Comparison of ENCODE assay signal across 8 cellular contexts in the genomic region with DNA sequence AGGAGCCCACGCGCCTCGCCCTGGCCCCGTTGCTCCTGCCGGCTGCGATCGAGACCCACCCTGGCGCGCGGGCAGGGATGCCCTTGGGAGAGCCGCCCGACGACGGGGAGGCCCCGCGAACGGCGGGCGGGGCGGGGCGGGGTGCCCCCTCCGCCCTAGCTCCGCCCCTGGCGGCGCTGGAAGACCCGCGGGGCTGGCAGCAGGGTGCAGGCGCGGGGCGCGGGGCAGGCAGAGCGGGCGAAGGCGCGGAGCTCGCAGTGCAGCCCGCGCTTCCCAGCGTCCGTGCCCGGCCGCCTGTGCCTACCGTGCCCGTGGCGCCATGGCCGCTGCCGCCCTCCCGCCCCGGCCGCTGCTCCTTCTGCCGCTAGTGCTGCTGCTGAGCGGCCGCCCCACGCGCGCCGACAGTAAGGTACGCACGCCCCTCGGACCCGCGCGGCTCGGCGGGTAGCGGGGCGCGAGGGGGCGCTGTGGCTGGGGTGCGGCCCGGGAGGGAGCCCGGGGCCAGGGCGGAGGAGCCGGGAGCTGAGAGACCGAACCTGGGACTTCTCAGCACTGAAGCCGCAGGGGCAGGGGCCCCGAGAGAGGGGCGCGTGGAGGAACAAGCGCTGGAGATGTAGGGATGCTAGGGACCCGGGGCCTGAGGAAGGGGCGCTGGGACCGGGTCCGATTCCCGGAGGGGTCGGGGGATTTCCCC. TPM values are rescaled to one million over a fixed set of nuclear protein-coding genes. Genes with fewer than 3 reads are reported as not detected.
DNase-seq lines count a peak whose midpoint lies in the region; ATAC-seq, FAIRE-seq and TF ChIP-seq lines count a peak whose summit lies in the region.

A gene (plus strand): TSS at position 182 of the 694 bp plus-strand sequence. CDS start 138 bp downstream, at position 320.

- H3K4me3 Mint-ChIP-seq in activated T-helper 17 cell treated with anti-CD3 and anti-CD28 coated beads, Interleukin-2, amount 50 U/mL, for 72 hours = peak within 1 kb of the TSS; percentile 62

- H3K9me3 ChIP-seq in heart right ventricle (no peaks in the 10 kb centered on the region), prostate gland (no peaks in the 10 kb centered on the region)

- TF ChIP-seq POLR2A in prostate gland (IDR thresholded peaks at IDR 0.05) = peak; percentile 44

- H3K36me3 ChIP-seq in heart right ventricle (no peaks in the 10 kb centered on the region), prostate gland (no peaks in the 10 kb centered on the region)

- peak; percentile 37 for DNase-seq in EH (ENCODE audit: low read depth)
- DNase-seq in KBM-7 = peak; percentile 47
- peak in 1 of 2 donors; percentile 47 for DNase-seq in heart right ventricle
- DNase-seq in prostate gland (ENCODE audit: low spot score) = no peak
- no peak for DNase-seq in NCI-H2107 treated with DMSO at 0.1 percent for 48 hours (lab: John Stamatoyannopoulos, UW; ENCODE audit: unreplicated experiment)
- no peak for DNase-seq in RCC 7860 (ENCODE audit: low spot score)
- DNase-seq in H4 (ENCODE audit: low spot score) = no peak

- H3K9me3 Mint-ChIP-seq in activated T-helper 17 cell treated with anti-CD3 and anti-CD28 coated beads, Interleukin-2, amount 50 U/mL, for 72 hours = no peaks in the 10 kb centered on the region

- 1% methylated on average over 77 to 86 of the region's 86 CpGs for WGBS in heart right ventricle, 2 donors
- WGBS in prostate gland = 2% methylated on average over 35 of the region's 86 CpGs

- peak in 8 of 9 donors; percentile 5 to 66 (median 48) for TF ChIP-seq CTCF in heart right ventricle (IDR thresholded peaks at IDR 0.05)
- peak in 3 of 4 experiments; percentile 16 to 63 (median 37) for TF ChIP-seq CTCF in prostate gland (IDR thresholded peaks at IDR 0.05)

- FAIRE-seq in RCC 7860 (lab: Jason Lieb, UNC) = no peak

- intact Hi-C loops in heart right ventricle (cut with DNase I) = loop anchor here in 4 of 10 donors (5.0 to 10.0 kb wide), 2 partner anchors 60 to 598 kb away; no protein-coding TSS in a partner anchor
- intact Hi-C loops in prostate gland (cut with DNase I) = loop anchor here (10.0 kb wide), 1 partner anchor 368 kb away; a partner anchor contains a TSS

- H3K4me3 ChIP-seq in heart right ventricle (peak within 1 kb of the TSS; percentile 54 to 71 (median 63)), prostate gland (peak within 1 kb of the TSS; percentile 34 to 46)

- H3K36me3 Mint-ChIP-seq in activated T-helper 17 cell treated with anti-CD3 and anti-CD28 coated beads, Interleukin-2, amount 50 U/mL, for 72 hours (ENCODE audit: low read depth) = no peaks in the 10 kb centered on the region

- in situ Hi-C loops in KBM-7 (cut with MboI; ENCODE audit: low pct_unique_long_range_greater_than_20kb, low sequenced_read_pairs) = no loop called here

- no peak within 1 kb of the TSS for H3K27ac Mint-ChIP-seq in activated T-helper 17 cell treated with anti-CD3 and anti-CD28 coated beads, Interleukin-2, amount 50 U/mL, for 72 hours

- peaks cover 22% of the 10 kb centered on the region for H3K27me3 Mint-ChIP-seq in activated T-helper 17 cell treated with anti-CD3 and anti-CD28 coated beads, Interleukin-2, amount 50 U/mL, for 72 hours

- peak within 1 kb of the TSS in 9 of 10 donors; percentile 45 to 81 (median 68) for H3K27ac ChIP-seq in heart right ventricle
- peak within 1 kb of the TSS; percentile 20 to 45 for H3K27ac ChIP-seq in prostate gland

- peaks cover 14 to 69% (median 47%) of the 10 kb centered on the region in 9 donors for H3K4me1 ChIP-seq in heart right ventricle
- no peaks in the 10 kb centered on the region for H3K4me1 ChIP-seq in prostate gland (replicated peaks)

- ATAC-seq in activated T-helper 17 cell treated with anti-CD3 and anti-CD28 coated beads, Interleukin-2, amount 50 U/mL, for 72 hours (replicated peaks) = peak; percentile 18
- ATAC-seq in heart right ventricle = peak; percentile 8 to 50 (median 32)

- H3K27me3 ChIP-seq in heart right ventricle (peaks cover 0 to 25% (median 0%) of the 10 kb centered on the region in 7 donors), prostate gland (replicated peaks; ENCODE audit: insufficient read depth) (peaks cover 2% of the 10 kb centered on the region)

- peaks cover 18% of the 10 kb centered on the region for H3K4me1 Mint-ChIP-seq in activated T-helper 17 cell treated with anti-CD3 and anti-CD28 coated beads, Interleukin-2, amount 50 U/mL, for 72 hours

RNA-seq across cellular contexts. Expression of the gene that starts here (rescaled TPM):
- total RNA-seq in activated T-helper 17 cell treated with anti-CD3 and anti-CD28 coated beads, Interleukin-2, amount 50 U/mL, for 72 hours = not detected
- 10 to 100 TPM; 21.9 to 51.2 (median 32.5) TPM for total RNA-seq in heart right ventricle
- polyA plus RNA-seq in heart right ventricle = 1 to 10 TPM; 5.9 to 9.3 TPM
- 10 to 100 TPM; 16.7 to 18.5 TPM for total RNA-seq in prostate gland
- 2.8 and 5.5 TPM in 2 replicates for total RNA-seq in H4 (2014; rRNA removed; shearing (Covaris generic))

Comparison
In these comparisons a context has a peak if more than half of its experiments do, and no peak if none do; other contexts are left out.
1. Peak in ATAC-seq in activated T-helper 17 cell treated with anti-CD3 and anti-CD28 coated beads, Interleukin-2, amount 50 U/mL, for 72 hours; RNA of the gene not detected or under 1 TPM.
2. DNase-seq: peak in EH (single experiment) and KBM-7 (single experiment); none in prostate gland (single experiment), NCI-H2107 treated with DMSO at 0.1 percent for 48 hours (single experiment), RCC 7860 (single experiment) and H4 (single experiment).